1 cellular context compared by ENCODE assay signal in genomic region chr6:57089687-57090457, GRCh38.
TF ChIP-seq lines count a peak whose summit lies in the region.

Gene ZNF451 (plus strand): TSS chr6:57090188. CDS start chr6:57090254, 66 bp downstream.

TF ChIP-seq in GM12878, 131 proteins besides CTCF, POLR2A, EP300 and RAD21 (continued from another document):
- TF ChIP-seq NR2C1 (IDR thresholded peaks at IDR 0.05) (peak; percentile 96), EGR1 (IDR thresholded peaks at IDR 0.05; ENCODE audit: borderline replicate concordance in 1 of 2, low read depth in 2 of 2, low read length in 2 of 2) (peak in 1 of 2 experiments; percentile 40; a peak in 1 of 3 replicates), IKZF2 (IDR thresholded peaks at IDR 0.05) (peak; percentile 40 to 55; a peak in 3 of 4 replicates), ZNF274 (IDR thresholded peaks at IDR 0.05; ENCODE audit: insufficient read depth, insufficient read length) (no peak), SMARCA5 (IDR thresholded peaks at IDR 0.05) (no peak), ASH2L (IDR thresholded peaks at IDR 0.05; ENCODE audit: borderline replicate concordance, low read depth) (no peak), ZBTB33 (IDR thresholded peaks at IDR 0.05) (no peak), ATF7 (IDR thresholded peaks at IDR 0.05; ENCODE audit: low read depth) (peak; percentile 73), NR2F1 (conservative IDR thresholded peaks at IDR 0.05) (no peak; the same call in 1 of the 2 replicates), TAF1 (IDR thresholded peaks at IDR 0.05; ENCODE audit: borderline replicate concordance, low read depth, low read length) (peak; percentile 68), SPI1 (IDR thresholded peaks at IDR 0.05; ENCODE audit: borderline replicate concordance, insufficient read depth, low read depth, low read length) (peak; percentile 53; the same call in 1 of the 2 replicates), NKRF (conservative IDR thresholded peaks at IDR 0.05) (peak; percentile 59), TCF12 (IDR thresholded peaks at IDR 0.05; ENCODE audit: low read depth, low read length) (peak; percentile 95), SKIL (IDR thresholded peaks at IDR 0.05; ENCODE audit: low read depth, poor library complexity, severe bottlenecking) (peak; percentile 44), BHLHE40 (IDR thresholded peaks at IDR 0.05; ENCODE audit: borderline replicate concordance in 1 of 2, low read depth in 2 of 2, low read length in 1 of 2) (peak in 1 of 2 experiments; percentile 34; a peak in 1 of 4 replicates), SUZ12 (IDR thresholded peaks at IDR 0.05; ENCODE audit: unreplicated experiment) (no peak), PML (IDR thresholded peaks at IDR 0.05; ENCODE audit: low read length) (0 out of 2 replicates have a peak, but pooled peaks have one; percentile 27), CREB1 (IDR thresholded peaks at IDR 0.05; ENCODE audit: low read depth) (peak; percentile 85), SIN3A (IDR thresholded peaks at IDR 0.05; ENCODE audit: low read depth, low read length) (no peak), CBFB (IDR thresholded peaks at IDR 0.05; ENCODE audit: low read depth) (no peak), RAD51 (IDR thresholded peaks at IDR 0.05) (peak; percentile 76), TBL1XR1 (IDR thresholded peaks at IDR 0.05; ENCODE audit: low read depth, low read length) (no peak), PKNOX1 (IDR thresholded peaks at IDR 0.05) (peak; percentile 46), BCLAF1 (IDR thresholded peaks at IDR 0.05) (no peak)
